In genomic region chr21:33687634-33688033, GRCh38 we compare ENCODE assay signal across 1 cellular context.
TF ChIP-seq lines count a peak whose summit lies in the region.

No MANE protein-coding gene starts in this region.

TF ChIP-seq in WTC11, 78 proteins besides CTCF, POLR2A, EP300 and RAD21 (continued from another document):
- TF ChIP-seq CDX4 (CRISPR knock-in tag; IDR thresholded peaks at IDR 0.05; ENCODE audit: borderline replicate concordance) = no peak
- no peak for TF ChIP-seq USF1 (CRISPR knock-in tag; IDR thresholded peaks at IDR 0.05)
- no peak for TF ChIP-seq ZNF317 (CRISPR knock-in tag; IDR thresholded peaks at IDR 0.05; ENCODE audit: borderline replicate concordance, low read depth)
- no peak for TF ChIP-seq ARID4B (CRISPR knock-in tag; IDR thresholded peaks at IDR 0.05; ENCODE audit: borderline replicate concordance)
- no peak for TF ChIP-seq SMAD4 (CRISPR knock-in tag; IDR thresholded peaks at IDR 0.05)
TF ChIP-seq in WTC11: peak in this region for 0.
